ENCODE assay signal across 17 cellular contexts in the genomic region with DNA sequence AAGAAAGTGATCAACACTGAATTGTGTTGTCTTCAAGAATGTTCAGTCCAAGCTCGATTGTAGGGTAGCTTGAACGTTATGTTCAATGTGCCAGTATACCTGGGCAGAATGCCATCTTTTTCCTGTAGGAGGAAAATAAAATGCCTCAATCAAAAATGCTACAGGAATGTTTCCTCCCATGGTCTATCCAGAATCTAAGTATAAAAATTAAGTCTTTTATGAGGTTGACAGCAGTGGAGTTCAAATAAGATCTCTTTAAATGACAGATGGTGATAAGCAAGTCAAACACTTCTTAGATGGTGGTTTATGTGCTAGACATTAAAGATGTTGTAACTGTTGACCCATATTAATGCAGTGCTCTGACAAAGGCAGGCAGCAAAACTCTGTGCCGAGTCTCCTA.
"Had no signal": no experiment of that assay in that cellular context is flagged by ENCODE, and none has a peak within 500 bp of the region (broad histone marks: within the 10 kb centered on the region; RNA-seq: fewer than 3 reads in every experiment).

No MANE protein-coding gene starts in this region.

- DNase-seq: activated CD4-positive, alpha-beta T cell treated with anti-CD3 and anti-CD28 coated beads, Interleukin-2, amount 10 ng/mL, durations not matched to agents 7 days and 5 days; activated CD4-positive, CD25-positive, alpha-beta regulatory T cell; activated naive CD4-positive, alpha-beta T cell treated with Interleukin-2 at 50 U/mL for 16 hours; activated naive CD8-positive, alpha-beta T cell treated with anti-CD3 and anti-CD28 coated beads, Interleukin-2, amount 50 U/mL, for 24 hours; aorta; erythroblast; heart right ventricle; left lung; mammary epithelial cell; naive B cell; sigmoid colon; stimulated activated CD4-positive, alpha-beta T cell treated with anti-CD3 and anti-CD28 coated beads, Interleukin-12 subunit alpha, Interleukin-12 subunit beta, amount 100 ng/mL, for 4 hours; tibial artery; uterus had no signal

- ATAC-seq: activated naive CD8-positive, alpha-beta T cell treated with anti-CD3 and anti-CD28 coated beads, Interleukin-2, amount 50 U/mL, for 24 hours; activated T-helper 17 cell treated with anti-CD3 and anti-CD28 coated beads, Interleukin-2, amount 50 U/mL, for 72 hours; gastroesophageal sphincter; heart right ventricle; left lung; stimulated activated memory B cell treated with anti-CD40 and anti-IgM and Interleukin-4, amounts not matched to agents 10 μg/mL and 1 μg/mL and 100 μg/mL, for 72 hours had no signal
